ENCODE assay signal across 14 cellular contexts in genomic region chr14:64696355-64696844, GRCh38. TPM values are rescaled to one million over a fixed set of nuclear protein-coding genes. Genes with fewer than 3 reads are reported as not detected.
DNase-seq lines count a peak whose midpoint lies in the region; ATAC-seq and TF ChIP-seq lines count a peak whose summit lies in the region.
"Had no signal": no experiment of that assay in that cellular context is flagged by ENCODE, and none has a peak within 500 bp of the region (broad histone marks: within the 10 kb centered on the region; RNA-seq: fewer than 3 reads in every experiment).

No MANE protein-coding gene starts in this region.

- no peaks in the 10 kb centered on the region for H3K36me3 Mint-ChIP-seq in activated naive CD4-positive, alpha-beta T cell treated with anti-CD3 and anti-CD28 coated beads, Interleukin-2, amount 10 ng/mL, durations not matched to agents 7 days and 5 days
- H3K36me3 Mint-ChIP-seq in activated naive CD4-positive, alpha-beta T cell treated with anti-CD3 and anti-CD28 coated beads for 36 hours (ENCODE audit: low read depth) = no peaks in the 10 kb centered on the region

- intact Hi-C loops in activated naive CD4-positive, alpha-beta T cell treated with anti-CD3 and anti-CD28 coated beads for 36 hours (cut with micrococcal nuclease) = no loop called here
- intact Hi-C loops in esophagus muscularis mucosa (cut with DNase I) (no loop called here), mucosa of descending colon (cut with DNase I, micrococcal nuclease) (no loop called here)

- peaks cover 75% of the 10 kb centered on the region for H3K27me3 Mint-ChIP-seq in activated naive CD4-positive, alpha-beta T cell treated with anti-CD3 and anti-CD28 coated beads, Interleukin-2, amount 10 ng/mL, durations not matched to agents 7 days and 5 days
- peaks cover 20% of the 10 kb centered on the region for H3K27me3 Mint-ChIP-seq in activated naive CD4-positive, alpha-beta T cell treated with anti-CD3 and anti-CD28 coated beads for 36 hours (ENCODE audit: low read depth)

- TF ChIP-seq POLR2A in esophagus muscularis mucosa (IDR thresholded peaks at IDR 0.05; ENCODE audit: low read depth) = no peak

- H3K4me3 ChIP-seq in esophagus muscularis mucosa = no peak overlapping the region
- H3K4me3 ChIP-seq in mucosa of descending colon = no peak overlapping the region
- no peak overlapping the region for H3K4me3 ChIP-seq in osteoblast (ENCODE audit: insufficient read depth, low read length)
- no peak overlapping the region for H3K4me3 ChIP-seq in brain microvascular endothelial cell (ENCODE audit: low read depth, low read length)
- no peak overlapping the region for H3K4me3 ChIP-seq in BE2C (ENCODE audit: low read depth, low read length)
- H3K4me3 ChIP-seq: gastrocnemius medialis had no signal

- TF ChIP-seq CTCF in esophagus muscularis mucosa (IDR thresholded peaks at IDR 0.05) (no peak), mucosa of descending colon (IDR thresholded peaks at IDR 0.05) (no peak), osteoblast (IDR thresholded peaks at IDR 0.05; ENCODE audit: extremely low read depth, low read depth, low read length) (no peak), brain microvascular endothelial cell (IDR thresholded peaks at IDR 0.05; ENCODE audit: low read depth, low read length, missing control alignments) (no peak), BE2C (IDR thresholded peaks at IDR 0.05; ENCODE audit: low read depth, low read length) (no peak)

- in situ Hi-C loops in brain microvascular endothelial cell (cut with HindIII; ENCODE audit: low pct_ligation_motif_present, low sequenced_read_pairs) = no loop called here

- no peak overlapping the region for H3K4me2 ChIP-seq in osteoblast (ENCODE audit: insufficient read depth, low read length)

- H3K79me2 ChIP-seq in osteoblast (ENCODE audit: insufficient read depth, low read length) = no peaks in the 10 kb centered on the region

- ATAC-seq in mucosa of descending colon (peak; percentile 74), GM18873 (IDR thresholded peaks at IDR 0.05; ENCODE audit: low FRiP score, unreplicated experiment) (no peak)
- ATAC-seq: gastrocnemius medialis had no signal

- H3K4me1 Mint-ChIP-seq in activated naive CD4-positive, alpha-beta T cell treated with anti-CD3 and anti-CD28 coated beads, Interleukin-2, amount 10 ng/mL, durations not matched to agents 7 days and 5 days = peaks cover 49% of the 10 kb centered on the region
- H3K4me1 Mint-ChIP-seq in activated naive CD4-positive, alpha-beta T cell treated with anti-CD3 and anti-CD28 coated beads for 36 hours (ENCODE audit: low read depth) = peaks cover 3% of the 10 kb centered on the region

- H3K4me1 ChIP-seq in esophagus muscularis mucosa = peaks cover 20 to 39% (median 35%) of the 10 kb centered on the region in 4 donors
- H3K4me1 ChIP-seq in mucosa of descending colon (ENCODE audit: low read depth) = peaks cover 40% of the 10 kb centered on the region
- H3K4me1 ChIP-seq in osteoblast (ENCODE audit: insufficient read depth, low read length) = no peaks in the 10 kb centered on the region
- peaks cover 16% of the 10 kb centered on the region for H3K4me1 ChIP-seq in BE2C

- H3K9me3 ChIP-seq in esophagus muscularis mucosa (no peaks in the 10 kb centered on the region), mucosa of descending colon (no peaks in the 10 kb centered on the region), osteoblast (ENCODE audit: low read depth, low read length) (no peaks in the 10 kb centered on the region), BE2C (no peaks in the 10 kb centered on the region)
- H3K9me3 ChIP-seq: gastrocnemius medialis had no signal

- H3K27ac ChIP-seq in esophagus muscularis mucosa (replicated peaks in 1 of 4) (peak overlapping the region; percentile 38 to 65 (median 46)), osteoblast (ENCODE audit: low read depth, low read length) (no peak overlapping the region), brain microvascular endothelial cell (no peak overlapping the region)
- H3K27ac ChIP-seq: gastrocnemius medialis had no signal

- CTCF ChIA-PET in activated naive CD4-positive, alpha-beta T cell treated with anti-CD3 and anti-CD28 coated beads, Interleukin-2, amount 10 ng/mL, durations not matched to agents 7 days and 5 days (lab: Charles Lee) = no interaction called here
- CTCF ChIA-PET in activated naive CD4-positive, alpha-beta T cell treated with anti-CD3 and anti-CD28 coated beads for 36 hours (lab: Charles Lee) = no interaction called here

- H3K4me3 Mint-ChIP-seq in activated naive CD4-positive, alpha-beta T cell treated with anti-CD3 and anti-CD28 coated beads, Interleukin-2, amount 10 ng/mL, durations not matched to agents 7 days and 5 days = no peak overlapping the region
- no peak overlapping the region for H3K4me3 Mint-ChIP-seq in activated naive CD4-positive, alpha-beta T cell treated with anti-CD3 and anti-CD28 coated beads for 36 hours
- H3K4me3 Mint-ChIP-seq: activated T-helper 1 cell treated with anti-CD3 and anti-CD28 coated beads, Interleukin-12 subunit alpha, Interleukin-12 subunit beta, Interleukin-2, Interleukin-4 antibody, amounts not matched to agents 30 ng/mL and 10 ng/mL and 1 ng/mL, durations not matched to agents 14 hours and 24 hours and 36 hours had no signal

- H3K36me3 ChIP-seq in esophagus muscularis mucosa = no peaks in the 10 kb centered on the region
- no peaks in the 10 kb centered on the region for H3K36me3 ChIP-seq in mucosa of descending colon (ENCODE audit: low read depth)
- no peaks in the 10 kb centered on the region for H3K36me3 ChIP-seq in osteoblast (ENCODE audit: insufficient read depth, low read length)
- no peaks in the 10 kb centered on the region for H3K36me3 ChIP-seq in brain microvascular endothelial cell (replicated peaks)
- no peaks in the 10 kb centered on the region for H3K36me3 ChIP-seq in BE2C
- H3K36me3 ChIP-seq: gastrocnemius medialis had no signal

- WGBS in esophagus muscularis mucosa = 71% methylated on average over 4 of the region's 4 CpGs

- peak; percentile 30 for DNase-seq in activated naive CD4-positive, alpha-beta T cell treated with anti-CD3 and anti-CD28 coated beads, Interleukin-2, amount 10 ng/mL, durations not matched to agents 7 days and 5 days
- no peak for DNase-seq in activated naive CD4-positive, alpha-beta T cell treated with anti-CD3 and anti-CD28 coated beads for 36 hours
- DNase-seq in esophagus muscularis mucosa (ENCODE audit: extremely low spot score) (no peak), mucosa of descending colon (peak in 1 of 3 donors; percentile 40), osteoblast (ENCODE audit: insufficient read length, low spot score, missing footprints) (no peak), brain microvascular endothelial cell (no peak), BE2C (no peak)
- DNase-seq: activated CD4-positive, CD25-positive, alpha-beta regulatory T cell; effector CD8-positive, alpha-beta T cell; gastrocnemius medialis; GOT3; NCI-H2081 treated with DMSO at 0.1 percent for 48 hours had no signal

- no peaks in the 10 kb centered on the region for H3K9me3 Mint-ChIP-seq in activated naive CD4-positive, alpha-beta T cell treated with anti-CD3 and anti-CD28 coated beads, Interleukin-2, amount 10 ng/mL, durations not matched to agents 7 days and 5 days
- H3K9me3 Mint-ChIP-seq in activated naive CD4-positive, alpha-beta T cell treated with anti-CD3 and anti-CD28 coated beads for 36 hours = no peaks in the 10 kb centered on the region
- H3K9me3 Mint-ChIP-seq: activated T-helper 1 cell treated with anti-CD3 and anti-CD28 coated beads, Interleukin-12 subunit alpha, Interleukin-12 subunit beta, Interleukin-2, Interleukin-4 antibody, amounts not matched to agents 30 ng/mL and 10 ng/mL and 1 ng/mL, durations not matched to agents 14 hours and 24 hours and 36 hours had no signal

- no peaks in the 10 kb centered on the region for H3K27me3 ChIP-seq in esophagus muscularis mucosa
- H3K27me3 ChIP-seq in osteoblast (ENCODE audit: insufficient read depth, low read length) = peaks cover 50% of the 10 kb centered on the region
- no peaks in the 10 kb centered on the region for H3K27me3 ChIP-seq in brain microvascular endothelial cell (replicated peaks)
- no peaks in the 10 kb centered on the region for H3K27me3 ChIP-seq in BE2C
- H3K27me3 ChIP-seq: gastrocnemius medialis had no signal

- H2AFZ ChIP-seq in osteoblast (ENCODE audit: low read length) = no peak overlapping the region

- no peaks in the 10 kb centered on the region for H4K20me1 ChIP-seq in osteoblast (ENCODE audit: insufficient read depth, low read length)

- H3K27ac Mint-ChIP-seq in activated naive CD4-positive, alpha-beta T cell treated with anti-CD3 and anti-CD28 coated beads, Interleukin-2, amount 10 ng/mL, durations not matched to agents 7 days and 5 days = no peak overlapping the region
- H3K27ac Mint-ChIP-seq in activated naive CD4-positive, alpha-beta T cell treated with anti-CD3 and anti-CD28 coated beads for 36 hours = no peak overlapping the region
- H3K27ac Mint-ChIP-seq: activated T-helper 1 cell treated with anti-CD3 and anti-CD28 coated beads, Interleukin-12 subunit alpha, Interleukin-12 subunit beta, Interleukin-2, Interleukin-4 antibody, amounts not matched to agents 30 ng/mL and 10 ng/mL and 1 ng/mL, durations not matched to agents 14 hours and 24 hours and 36 hours had no signal

- TF ChIP-seq EP300 in esophagus muscularis mucosa (IDR thresholded peaks at IDR 0.05) = no peak

RNA-seq across cellular contexts. Expression of gene PLEKHG3, which starts 7.8 kb away (rescaled TPM):
- total RNA-seq in activated naive CD4-positive, alpha-beta T cell treated with anti-CD3 and anti-CD28 coated beads for 36 hours = 1 to 10 TPM in 1 of 2 experiments, under 1 TPM in 1; 0.48 to 1.1 TPM
- total RNA-seq in esophagus muscularis mucosa (10 to 100 TPM; 21.7 to 66.7 (median 35.1) TPM), mucosa of descending colon (10 to 100 TPM; 72.0 to 96.6 (median 91.4) TPM), osteoblast (2.9 and 5.4 TPM in 2 replicates)
- polyA plus RNA-seq in BE2C (2012; ENCODE audit: insufficient read depth, insufficient read length, low read depth) = 54.2 TPM

Comparison
In these comparisons a context has a peak if more than half of its experiments do, and no peak if none do; other contexts are left out.
1. H3K27ac ChIP-seq: peak in esophagus muscularis mucosa (4 of 4); none in osteoblast (single experiment) and brain microvascular endothelial cell (single experiment).